In genomic region chr4:145808021-145808650, GRCh38 we compare ENCODE assay signal across 8 cellular contexts.
DNase-seq lines count a peak whose midpoint lies in the region; ATAC-seq and TF ChIP-seq lines count a peak whose summit lies in the region.

No MANE protein-coding gene starts in this region.

- H3K9me3 Mint-ChIP-seq in activated naive CD8-positive, alpha-beta T cell treated with anti-CD3 and anti-CD28 coated beads, Interleukin-2, amount 50 U/mL, for 24 hours: peaks cover 12% of the 10 kb centered on the region

- H3K27ac Mint-ChIP-seq in activated naive CD8-positive, alpha-beta T cell treated with anti-CD3 and anti-CD28 coated beads, Interleukin-2, amount 50 U/mL, for 24 hours: peak overlapping the region; percentile 97

- peak; percentile 93 for ATAC-seq in activated naive CD8-positive, alpha-beta T cell treated with anti-CD3 and anti-CD28 coated beads, Interleukin-2, amount 50 U/mL, for 24 hours

- peaks cover 69% of the 10 kb centered on the region for H3K36me3 Mint-ChIP-seq in activated naive CD8-positive, alpha-beta T cell treated with anti-CD3 and anti-CD28 coated beads, Interleukin-2, amount 50 U/mL, for 24 hours (ENCODE audit: low read depth)

- peak overlapping the region in 1 of 2 donors; percentile 20 for H3K27ac ChIP-seq in coronary artery

- TF ChIP-seq CTCF in coronary artery (IDR thresholded peaks at IDR 0.05): no peak

- H3K4me3 Mint-ChIP-seq in activated naive CD8-positive, alpha-beta T cell treated with anti-CD3 and anti-CD28 coated beads, Interleukin-2, amount 50 U/mL, for 24 hours: peak overlapping the region; percentile 59

- no peaks in the 10 kb centered on the region for H3K27me3 Mint-ChIP-seq in activated naive CD8-positive, alpha-beta T cell treated with anti-CD3 and anti-CD28 coated beads, Interleukin-2, amount 50 U/mL, for 24 hours

- peaks cover 67% of the 10 kb centered on the region for H3K4me1 Mint-ChIP-seq in activated naive CD8-positive, alpha-beta T cell treated with anti-CD3 and anti-CD28 coated beads, Interleukin-2, amount 50 U/mL, for 24 hours

- no peak overlapping the region for H3K4me3 ChIP-seq in coronary artery

- DNase-seq in NCI-H2227 (lab: John Stamatoyannopoulos, UW; ENCODE audit: unreplicated experiment) (peak; percentile 24), NCI-H2227 treated with DMSO at 0.1 percent for 48 hours (lab: John Stamatoyannopoulos, UW) (no peak), H4 (ENCODE audit: low spot score) (peak; percentile 91), Kasumi-1 (lab: John Stamatoyannopoulos, UW) (peak; percentile 14 to 16), left kidney (ENCODE audit: low read depth, low spot score) (peak; percentile 20), coronary artery (ENCODE audit: low spot score) (no peak), OCI-M2 (lab: John Stamatoyannopoulos, UW; ENCODE audit: unreplicated experiment) (no peak)
- peak; percentile 41 for DNase-seq in activated naive CD8-positive, alpha-beta T cell treated with anti-CD3 and anti-CD28 coated beads, Interleukin-2, amount 50 U/mL, for 24 hours

Comparison
In these comparisons a context has a peak if more than half of its experiments do, and no peak if none do; other contexts are left out.
1. DNase-seq: peak in NCI-H2227 (single experiment), H4 (single experiment), Kasumi-1 (2 of 2), activated naive CD8-positive, alpha-beta T cell treated with anti-CD3 and anti-CD28 coated beads, Interleukin-2, amount 50 U/mL, for 24 hours (single experiment) and left kidney (single experiment); none in NCI-H2227 treated with DMSO at 0.1 percent for 48 hours (single experiment), coronary artery (single experiment) and OCI-M2 (single experiment).